20 cellular contexts compared by ENCODE assay signal in the genomic region with DNA sequence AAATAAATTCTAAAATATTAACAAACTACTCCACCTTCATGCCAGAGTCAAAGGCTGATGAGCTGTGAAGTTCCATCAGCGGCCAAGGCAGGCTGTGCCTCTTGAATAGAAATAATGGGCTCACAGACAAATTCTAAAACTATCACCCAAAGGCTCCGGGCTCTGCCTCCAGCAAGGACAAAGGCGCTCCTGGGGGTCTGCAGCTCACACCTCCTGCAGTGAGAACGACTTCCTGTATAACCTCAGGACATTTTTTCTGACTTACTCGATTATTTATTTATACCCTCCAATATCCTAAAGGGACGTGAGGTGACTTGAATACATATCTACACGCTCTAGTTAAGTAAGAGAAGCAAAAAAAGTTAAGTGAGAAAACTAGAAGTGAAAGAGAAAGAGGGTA.
"Had no signal": no experiment of that assay in that cellular context is flagged by ENCODE, and none has a peak within 500 bp of the region (broad histone marks: within the 10 kb centered on the region; RNA-seq: fewer than 3 reads in every experiment).

No MANE protein-coding gene starts in this region.

- H3K4me1 ChIP-seq: lower lobe of right lung, spleen, testis had no signal

- H3K36me3 ChIP-seq: left ventricle myocardium inferior, lower lobe of right lung, spleen, tibial nerve had no signal

- H3K4me3 ChIP-seq: hepatocyte, left ventricle myocardium inferior, lower lobe of right lung, spleen, testis, tibial nerve had no signal

- H3K9me3 ChIP-seq: left ventricle myocardium inferior, lower lobe of right lung, spleen, testis, tibial nerve had no signal

- H3K27ac ChIP-seq: foreskin keratinocyte, hepatocyte, left ventricle myocardium inferior, lower lobe of right lung, spleen, testis, tibial nerve had no signal

- H3K27me3 ChIP-seq: foreskin keratinocyte, hepatocyte, testis, tibial nerve had no signal

- DNase-seq: dermis blood vessel endothelial cell; effector CD4-positive, alpha-beta T cell; endodermal cell; erythroblast; foreskin keratinocyte; head of caudate nucleus; kidney; left cardiac atrium; left ventricle myocardium inferior; lower lobe of right lung; naive thymus-derived CD4-positive, alpha-beta T cell; nephron progenitor cell; spleen; stimulated activated CD4-positive, alpha-beta T cell treated with anti-CD3 and anti-CD28 coated beads, Interleukin-15, amount 100 ng/mL, for 24 hours; stimulated activated CD4-positive, alpha-beta T cell treated with anti-CD3 and anti-CD28 coated beads, Interleukin-1b, Interleukin-23, amount 100 ng/mL, for 48 hours; stimulated activated CD4-positive, alpha-beta T cell treated with anti-CD3 and anti-CD28 coated beads, Interleukin-4, amount 100 ng/mL, for 24 hours; stimulated activated naive CD8-positive, alpha-beta T cell treated with anti-CD3 and anti-CD28 coated beads, Interleukin-15, amount 100 ng/mL, for 72 hours; testis had no signal
